In the genomic region with DNA sequence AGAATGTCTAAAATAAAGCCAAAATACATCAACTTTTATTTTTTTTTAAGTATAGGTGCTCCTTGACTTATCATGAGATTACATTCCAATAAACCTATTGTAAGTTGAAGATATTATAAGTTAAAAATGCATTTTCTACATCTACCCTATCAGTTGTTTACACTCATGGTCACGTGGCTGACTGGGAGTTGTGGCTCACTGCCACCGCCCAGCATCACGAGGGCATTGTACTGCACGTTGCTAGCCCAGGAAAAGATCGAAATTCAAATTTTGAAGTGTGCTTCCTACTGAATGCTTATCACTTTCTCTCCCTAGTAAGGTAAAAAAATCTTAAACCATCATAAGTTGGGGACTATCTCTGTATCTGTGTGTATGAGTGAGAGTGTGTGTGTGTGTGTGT, we compare ENCODE assay signal across 19 cellular contexts.
"Had no signal": no experiment of that assay in that cellular context is flagged by ENCODE, and none has a peak within 500 bp of the region (broad histone marks: within the 10 kb centered on the region; RNA-seq: fewer than 3 reads in every experiment).

No MANE protein-coding gene starts in this region.

- DNase-seq: activated CD4-positive, alpha-beta T cell treated with anti-CD3 and anti-CD28 coated beads for 36 hours; activated CD4-positive, alpha-beta T cell treated with anti-CD3 and anti-CD28 coated beads, Interleukin-2, amount 50 U/mL, for 48 hours; activated naive CD8-positive, alpha-beta T cell treated with anti-CD3 and anti-CD28 coated beads for 36 hours; amniotic stem cell; heart left ventricle; kidney; left ventricle myocardium superior; nucleus accumbens; posterior cingulate gyrus; retina; stimulated activated CD4-positive, alpha-beta T cell treated with anti-CD3 and anti-CD28 coated beads, Interleukin-2, amount 100 ng/mL, for 24 hours; stimulated activated naive CD8-positive, alpha-beta T cell treated with anti-CD3 and anti-CD28 coated beads, Interleukin-15, Interleukin-2, amounts not matched to agents 100 U/mL and 50 U/mL, for 24 hours; T-cell had no signal

- H3K27ac Mint-ChIP-seq: activated CD4-positive, alpha-beta T cell treated with anti-CD3 and anti-CD28 coated beads for 36 hours; activated naive CD8-positive, alpha-beta T cell treated with anti-CD3 and anti-CD28 coated beads for 36 hours; activated T-helper 1 cell treated with anti-CD3 and anti-CD28 coated beads, Interleukin-12 subunit alpha, Interleukin-12 subunit beta, Interleukin-2, Interleukin-4 antibody, amounts not matched to agents 30 ng/mL and 10 ng/mL and 1 ng/mL, durations not matched to agents 14 hours and 24 hours and 36 hours; nephron; T-cell; WTC11 had no signal

- H3K4me1 Mint-ChIP-seq: activated naive CD8-positive, alpha-beta T cell treated with anti-CD3 and anti-CD28 coated beads for 36 hours; T-cell had no signal

- H3K36me3 ChIP-seq: cardiac muscle cell, gastroesophageal sphincter, heart left ventricle, tibial nerve had no signal

- H3K27ac ChIP-seq: cardiac muscle cell, gastroesophageal sphincter, heart left ventricle, tibial nerve had no signal

- H3K4me1 ChIP-seq: gastroesophageal sphincter, tibial nerve had no signal

- H3K27me3 ChIP-seq: cardiac muscle cell, gastroesophageal sphincter, heart left ventricle, tibial nerve had no signal

- H3K9me3 ChIP-seq: gastroesophageal sphincter, tibial nerve had no signal

- H3K4me3 Mint-ChIP-seq: activated CD4-positive, alpha-beta T cell treated with anti-CD3 and anti-CD28 coated beads for 36 hours; activated naive CD8-positive, alpha-beta T cell treated with anti-CD3 and anti-CD28 coated beads for 36 hours; activated T-helper 1 cell treated with anti-CD3 and anti-CD28 coated beads, Interleukin-12 subunit alpha, Interleukin-12 subunit beta, Interleukin-2, Interleukin-4 antibody, amounts not matched to agents 30 ng/mL and 10 ng/mL and 1 ng/mL, durations not matched to agents 14 hours and 24 hours and 36 hours; nephron; T-cell; WTC11 had no signal

- H3K4me3 ChIP-seq: cardiac muscle cell, gastroesophageal sphincter, heart left ventricle, tibial nerve had no signal

- H3K36me3 Mint-ChIP-seq: activated naive CD8-positive, alpha-beta T cell treated with anti-CD3 and anti-CD28 coated beads for 36 hours; T-cell; WTC11 had no signal

- ATAC-seq: activated CD4-positive, alpha-beta T cell treated with anti-CD3 and anti-CD28 coated beads for 36 hours; gastroesophageal sphincter; heart left ventricle; left ventricle myocardium superior; stimulated activated naive CD8-positive, alpha-beta T cell treated with anti-CD3 and anti-CD28 coated beads, Interleukin-15, Interleukin-2, amounts not matched to agents 100 U/mL and 50 U/mL, for 24 hours; T-cell; WTC11 had no signal

- H3K9me3 Mint-ChIP-seq: activated T-helper 1 cell treated with anti-CD3 and anti-CD28 coated beads, Interleukin-12 subunit alpha, Interleukin-12 subunit beta, Interleukin-2, Interleukin-4 antibody, amounts not matched to agents 30 ng/mL and 10 ng/mL and 1 ng/mL, durations not matched to agents 14 hours and 24 hours and 36 hours had no signal
